In the genomic region with DNA sequence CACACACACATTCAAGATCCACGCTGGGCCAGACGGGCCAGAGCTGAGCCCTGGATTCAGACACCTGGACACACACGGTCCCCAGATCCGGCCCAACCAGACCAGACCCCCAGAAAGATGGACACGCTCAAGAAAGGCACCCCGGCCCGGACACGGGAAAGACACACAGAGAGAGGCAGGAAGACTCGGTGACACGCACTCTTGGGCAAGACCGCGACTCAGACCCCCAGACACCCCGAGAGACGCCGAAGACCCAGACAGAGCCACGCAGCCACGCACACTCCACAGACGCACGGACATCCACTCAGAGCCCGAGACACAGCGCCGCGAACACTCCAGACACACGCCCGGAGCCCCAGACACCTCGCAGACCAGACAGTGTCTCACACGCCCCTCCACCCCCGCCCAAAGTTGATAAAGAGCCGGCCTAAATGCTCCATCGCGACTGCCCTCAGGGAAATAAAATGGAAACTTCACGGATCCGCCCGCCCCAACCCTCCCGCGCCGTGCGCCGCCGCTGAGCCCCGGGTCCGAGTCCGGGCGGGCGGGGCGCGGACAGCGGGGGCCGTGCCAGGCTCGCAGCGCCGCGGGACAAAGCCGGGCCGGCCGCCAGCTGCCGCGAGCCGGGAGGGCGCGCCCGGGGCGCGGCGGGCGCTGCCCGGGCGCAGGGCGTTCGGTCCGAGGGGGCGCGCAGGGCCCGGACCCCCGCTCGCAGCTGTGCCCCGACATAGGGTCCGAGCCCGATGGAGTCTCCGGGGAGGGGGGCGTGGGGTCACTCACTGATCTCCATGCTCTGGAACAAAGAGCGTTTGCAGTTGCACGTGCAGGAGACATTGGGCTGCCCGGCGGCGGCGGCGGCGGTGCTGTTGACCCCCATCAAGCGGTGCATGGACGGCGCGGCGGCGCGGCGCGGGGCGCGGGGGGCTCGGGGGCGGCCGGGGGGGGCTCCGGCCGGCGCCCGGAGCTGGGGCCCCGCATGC, we compare ENCODE assay signal across 8 cellular contexts. TPM values are rescaled to one million over a fixed set of nuclear protein-coding genes. Genes with fewer than 3 reads are reported as not detected.
A peak's percentile ranks its signal among the peaks of the same experiment; 100 is the strongest.
DNase-seq lines count a peak whose midpoint lies in the region; ATAC-seq and TF ChIP-seq lines count a peak whose summit lies in the region.

No MANE protein-coding gene starts in this region.

- peak overlapping the region; percentile 81 for H3K4me3 ChIP-seq in choroid plexus epithelial cell (ENCODE audit: low read depth, low read length)
- H3K4me3 ChIP-seq in mesodermal cell (ENCODE audit: extremely low read depth, insufficient read depth, low read length, poor library complexity, severe bottlenecking), result peak overlapping the region; percentile 64
- H3K4me3 ChIP-seq in thymus (ENCODE audit: low read length), result peak overlapping the region; percentile 51

- peaks cover 46% of the 10 kb centered on the region for H3K27me3 ChIP-seq in thymus (ENCODE audit: control insufficient read depth, insufficient read depth)

- H3K9me3 ChIP-seq in mesodermal cell (ENCODE audit: control insufficient read depth, low read length), result no peaks in the 10 kb centered on the region
- H3K9me3 ChIP-seq in thymus (ENCODE audit: control insufficient read depth), result no peaks in the 10 kb centered on the region

- POLR2A ChIA-PET in HEK293T (lab: Yijun Ruan, JAX), result interaction anchor here (1.5 to 2.2 kb wide), 4 partner anchors 10 to 11 kb away, joined by 5 to 10 read pairs (median 7); no protein-coding TSS in a partner anchor

- H3K4me1 ChIP-seq in mesodermal cell (ENCODE audit: control insufficient read depth, insufficient read depth, low read length, poor library complexity, severe bottlenecking) (peaks cover 21% of the 10 kb centered on the region), thymus (ENCODE audit: control insufficient read depth, insufficient read depth, low read length) (peaks cover 11% of the 10 kb centered on the region)

- TF ChIP-seq CTCF in choroid plexus epithelial cell (conservative IDR thresholded peaks at IDR 0.05; ENCODE audit: low read depth, low read length), result no peak

- CTCF ChIA-PET in HEK293T (lab: Yijun Ruan, JAX), result no interaction called here

- no peak for ATAC-seq in HG03025 (IDR thresholded peaks at IDR 0.05; ENCODE audit: low FRiP score, unreplicated experiment)
- no peak for ATAC-seq in HG03439 (IDR thresholded peaks at IDR 0.05; ENCODE audit: unreplicated experiment)
- ATAC-seq in GM21723 (IDR thresholded peaks at IDR 0.05; ENCODE audit: unreplicated experiment), result no peak

- DNase-seq in HEK293T (ENCODE audit: extremely low spot score) (peak; percentile 39), T-helper 9 cell (peak; percentile 49), choroid plexus epithelial cell (ENCODE audit: low read depth) (peak; percentile 31)

- H3K36me3 ChIP-seq in mesodermal cell (ENCODE audit: control insufficient read depth, insufficient read depth, low read length) (peaks cover 11% of the 10 kb centered on the region), thymus (ENCODE audit: control insufficient read depth, insufficient read depth) (no peaks in the 10 kb centered on the region)

- WGBS in mesodermal cell (ENCODE audit: insufficient coverage in 2 of 2), 2 experiments, result 1% methylated on average over 57 to 96 of the region's 108 CpGs
- 18% methylated on average over 108 of the region's 108 CpGs for WGBS in thymus

- no peak overlapping the region for H3K27ac ChIP-seq in mesodermal cell (ENCODE audit: low read depth, low read length, severe bottlenecking)
- H3K27ac ChIP-seq in thymus (ENCODE audit: low read depth), result no peak overlapping the region

TF ChIP-seq in HEK293T, 16 proteins besides CTCF, POLR2A, EP300 and RAD21:
- no peak for TF ChIP-seq FOXA1 (IDR thresholded peaks at IDR 0.05)
- no peak for TF ChIP-seq ARNT (IDR thresholded peaks at IDR 0.05)
- no peak for TF ChIP-seq PKNOX1 (IDR thresholded peaks at IDR 0.05)
- no peak for TF ChIP-seq CTBP1 (IDR thresholded peaks at IDR 0.05; ENCODE audit: borderline replicate concordance)
- no peak for TF ChIP-seq SUZ12 (IDR thresholded peaks at IDR 0.05)
- no peak for TF ChIP-seq L3MBTL2 (conservative IDR thresholded peaks at IDR 0.05)
- no peak for TF ChIP-seq SP1 (IDR thresholded peaks at IDR 0.05)
- TF ChIP-seq ZNF384 (IDR thresholded peaks at IDR 0.05), result no peak
- no peak for TF ChIP-seq LEF1 (IDR thresholded peaks at IDR 0.05; ENCODE audit: borderline replicate concordance)
- no peak for TF ChIP-seq NFRKB (IDR thresholded peaks at IDR 0.05)
- no peak for TF ChIP-seq BHLHE40 (IDR thresholded peaks at IDR 0.05; ENCODE audit: borderline replicate concordance)
- no peak for TF ChIP-seq ELF4 (IDR thresholded peaks at IDR 0.05)
- no peak for TF ChIP-seq TARDBP (IDR thresholded peaks at IDR 0.05)

RNA-seq across cellular contexts. Expression of gene PMEPA1, which starts 0.8 kb away (rescaled TPM):
- polyA plus RNA-seq in mesodermal cell (2013, experiment 1 of 2), result 22.8 TPM
- 14.7 TPM for polyA plus RNA-seq in mesodermal cell (2013, experiment 2 of 2)
- 5.1 TPM for polyA plus RNA-seq in thymus
